23 cellular contexts compared by ENCODE assay signal in genomic region chr13:77040835-77041234, GRCh38.
"Had no signal": no experiment of that assay in that cellular context is flagged by ENCODE, and none has a peak within 500 bp of the region (broad histone marks: within the 10 kb centered on the region; RNA-seq: fewer than 3 reads in every experiment).

No MANE protein-coding gene starts in this region.

- H3K9me3 ChIP-seq: heart left ventricle, psoas muscle, right lobe of liver, spleen, stomach had no signal

- H2AFZ ChIP-seq: parathyroid adenoma had no signal

- H3K79me2 ChIP-seq: parathyroid adenoma had no signal

- FAIRE-seq: endometrium, frontal cortex, urothelium cell line had no signal

- H3K9ac ChIP-seq: parathyroid adenoma had no signal

- DNase-seq: effector memory CD4-positive, alpha-beta T cell; heart left ventricle; hippocampal formation; left colon; left ventricle myocardium superior; mesenchymal stem cell; midbrain; psoas muscle; retina; right lobe of liver; spleen; stimulated activated CD4-positive, alpha-beta T cell treated with anti-CD3 and anti-CD28 coated beads, Interleukin-2, amount 100 ng/mL, for 24 hours; stimulated activated CD4-positive, alpha-beta T cell treated with anti-CD3 and anti-CD28 coated beads, Interleukin-4, amount 100 ng/mL, for 4 hours; stimulated activated naive CD4-positive, alpha-beta T cell; stomach; substantia nigra had no signal

- H3K4me3 ChIP-seq: heart left ventricle, lung, psoas muscle, right lobe of liver, spleen, stomach had no signal

- H3K27me3 ChIP-seq: heart left ventricle, right lobe of liver, spleen, stomach had no signal

- H3K27ac ChIP-seq: heart left ventricle, parathyroid adenoma, psoas muscle, right lobe of liver, spleen, stomach had no signal

- ATAC-seq: esophagus mucosa; heart left ventricle; left colon; left ventricle myocardium superior; natural killer cell treated with Interleukin-12 subunit alpha and Interleukin-12 subunit beta and Interleukin-15 and Interleukin-18, amount 100 ng/mL, for 72 hours; psoas muscle had no signal

- H3K4me1 ChIP-seq: parathyroid adenoma, psoas muscle, right lobe of liver, spleen, stomach had no signal
